ENCODE assay signal across 16 cellular contexts in the genomic region with DNA sequence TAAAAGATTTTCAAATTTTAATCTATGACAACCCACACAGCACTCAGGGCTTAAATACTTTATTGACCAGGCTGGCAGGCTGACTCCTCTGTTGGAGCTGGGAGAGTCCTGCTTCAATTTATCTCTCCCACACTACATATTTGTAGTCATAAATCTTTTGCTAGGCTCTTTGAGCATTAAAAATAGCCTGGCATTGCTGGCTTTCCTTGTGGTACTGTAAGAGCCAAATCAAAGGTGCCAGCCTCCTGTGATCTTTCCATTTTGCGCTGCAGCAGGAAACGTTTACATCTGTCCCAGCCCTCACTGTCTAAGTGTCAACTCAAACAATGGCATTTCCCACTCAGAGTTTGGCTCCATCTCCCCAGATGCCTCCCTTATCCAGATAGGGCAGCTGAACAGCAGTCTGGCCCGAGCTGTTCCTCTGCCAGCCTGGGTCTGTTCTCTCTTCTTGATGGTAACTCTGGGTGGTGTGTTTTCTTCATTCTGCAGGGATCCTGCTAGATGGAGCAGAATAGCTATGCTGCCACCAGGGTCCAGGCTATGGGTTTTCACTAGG.
A peak's percentile ranks its signal among the peaks of the same experiment; 100 is the strongest.
DNase-seq lines count a peak whose midpoint lies in the region; ATAC-seq and TF ChIP-seq lines count a peak whose summit lies in the region.
"Had no signal": no experiment of that assay in that cellular context is flagged by ENCODE, and none has a peak within 500 bp of the region (broad histone marks: within the 10 kb centered on the region; RNA-seq: fewer than 3 reads in every experiment).

No MANE protein-coding gene starts in this region.

- intact Hi-C loops in psoas muscle (cut with DNase I) = no loop called here

- no peak overlapping the region; the same call in 1 of the 2 replicates for H3K9ac ChIP-seq in BLaER1
- H3K9ac ChIP-seq in endocrine pancreas (ENCODE audit: control insufficient read depth, insufficient read depth, low read length) = peak overlapping the region; percentile 3

- H3K36me3 ChIP-seq in BLaER1 (no peaks in the 10 kb centered on the region), endocrine pancreas (ENCODE audit: control insufficient read depth, insufficient read depth, low read length) (no peaks in the 10 kb centered on the region), psoas muscle (ENCODE audit: insufficient read depth in 1 of 2, low read depth in 1 of 2) (no peaks in the 10 kb centered on the region)
- H3K36me3 ChIP-seq in CD8-positive, alpha-beta memory T cell (ENCODE audit: insufficient read depth, low read length) = no peaks in the 10 kb centered on the region

- H3K4me3 ChIP-seq in BLaER1 = no peak overlapping the region
- no peak overlapping the region for H3K4me3 ChIP-seq in endocrine pancreas (ENCODE audit: control insufficient read depth, insufficient read depth, low read length)
- no peak overlapping the region for H3K4me3 ChIP-seq in psoas muscle
- H3K4me3 ChIP-seq in CD8-positive, alpha-beta memory T cell (ENCODE audit: low read length) = no peak overlapping the region
- H3K4me3 ChIP-seq: PC-9 had no signal

- H3K4me3 Mint-ChIP-seq in CD8-positive, alpha-beta memory T cell = no peak overlapping the region
- H3K4me3 Mint-ChIP-seq: HFFc6 had no signal

- H3K9me3 ChIP-seq in BLaER1 (no peaks in the 10 kb centered on the region; the same call in 1 of the 2 replicates), endocrine pancreas (ENCODE audit: control insufficient read depth, low read length) (no peaks in the 10 kb centered on the region), psoas muscle (no peaks in the 10 kb centered on the region)
- no peaks in the 10 kb centered on the region for H3K9me3 ChIP-seq in CD8-positive, alpha-beta memory T cell (ENCODE audit: low read length)

- peak overlapping the region; percentile 1; the same call in 1 of the 2 replicates for H3K27ac ChIP-seq in BLaER1
- no peak overlapping the region for H3K27ac ChIP-seq in psoas muscle
- no peak overlapping the region for H3K27ac ChIP-seq in CD8-positive, alpha-beta memory T cell (ENCODE audit: low read depth, low read length)
- H3K27ac ChIP-seq: PC-9 had no signal

- H4K20me1 ChIP-seq in BLaER1 = no peaks in the 10 kb centered on the region

- DNase-seq in DMS79 treated with DMSO at 0.1 percent for 48 hours (lab: John Stamatoyannopoulos, UW) (peak; percentile 19), DMS79 (lab: John Stamatoyannopoulos, UW) (no peak), psoas muscle (no peak), GM20000 (ENCODE audit: low spot score) (no peak), HCEC 1CT (no peak)
- DNase-seq in CD8-positive, alpha-beta memory T cell = no peak
- DNase-seq: 8988T, EL, HFFc6, KG1, NCI-H146, NCI-H226, NCI-H526 treated with DMSO at 0.1 percent for 48 hours, PC-9 had no signal

- H3K27ac Mint-ChIP-seq in CD8-positive, alpha-beta memory T cell = peak overlapping the region in 1 of 8 donors; percentile 74
- H3K27ac Mint-ChIP-seq: HFFc6 had no signal

- peaks cover 58% of the 10 kb centered on the region for H3K4me1 ChIP-seq in BLaER1
- H3K4me1 ChIP-seq in endocrine pancreas (ENCODE audit: control insufficient read depth, insufficient read depth, low read length) = no peaks in the 10 kb centered on the region
- H3K4me1 ChIP-seq in psoas muscle = no peaks in the 10 kb centered on the region
- H3K4me1 ChIP-seq in CD8-positive, alpha-beta memory T cell (ENCODE audit: insufficient read depth, low read length) = no peaks in the 10 kb centered on the region

- no peak for TF ChIP-seq CTCF in psoas muscle (IDR thresholded peaks at IDR 0.05)
- TF ChIP-seq CTCF in GM20000 (IDR thresholded peaks at IDR 0.05; ENCODE audit: extremely low read depth, missing control alignments) = no peak

- H3K9me3 Mint-ChIP-seq in CD8-positive, alpha-beta memory T cell = peaks cover 0 to 7% (median 4%) of the 10 kb centered on the region in 5 donors
- H3K9me3 Mint-ChIP-seq: HFFc6 had no signal

- POLR2A ChIA-PET in CD8-positive, alpha-beta memory T cell (lab: Charles Lee) = no interaction called here

- CTCF ChIA-PET in CD8-positive, alpha-beta memory T cell (lab: Charles Lee) = no interaction called here

- no peaks in the 10 kb centered on the region for H3K36me3 Mint-ChIP-seq in CD8-positive, alpha-beta memory T cell

- no peaks in the 10 kb centered on the region for H3K27me3 Mint-ChIP-seq in CD8-positive, alpha-beta memory T cell

- H3K27me3 ChIP-seq in BLaER1 (no peaks in the 10 kb centered on the region), endocrine pancreas (ENCODE audit: control insufficient read depth, insufficient read depth, low read length) (no peaks in the 10 kb centered on the region), psoas muscle (ENCODE audit: insufficient read depth in 3 of 3, low read length in 2 of 3) (no peaks in the 10 kb centered on the region)
- H3K27me3 ChIP-seq in CD8-positive, alpha-beta memory T cell (ENCODE audit: insufficient read depth, low read length, poor library complexity, severe bottlenecking) = no peaks in the 10 kb centered on the region

- ATAC-seq in psoas muscle = peak in 3 of 4 donors; percentile 27 to 80 (median 59)

- 20 to 33% (median 23%) methylated on average over 3 of the region's 3 CpGs for WGBS in psoas muscle, 3 donors

- H3K4me1 Mint-ChIP-seq in CD8-positive, alpha-beta memory T cell = peaks cover 0 to 4% (median 0%) of the 10 kb centered on the region in 3 donors

- peak overlapping the region; percentile 63 for H3K4me2 ChIP-seq in BLaER1
- H3K4me2 ChIP-seq: PC-9 had no signal
